In the genomic region with DNA sequence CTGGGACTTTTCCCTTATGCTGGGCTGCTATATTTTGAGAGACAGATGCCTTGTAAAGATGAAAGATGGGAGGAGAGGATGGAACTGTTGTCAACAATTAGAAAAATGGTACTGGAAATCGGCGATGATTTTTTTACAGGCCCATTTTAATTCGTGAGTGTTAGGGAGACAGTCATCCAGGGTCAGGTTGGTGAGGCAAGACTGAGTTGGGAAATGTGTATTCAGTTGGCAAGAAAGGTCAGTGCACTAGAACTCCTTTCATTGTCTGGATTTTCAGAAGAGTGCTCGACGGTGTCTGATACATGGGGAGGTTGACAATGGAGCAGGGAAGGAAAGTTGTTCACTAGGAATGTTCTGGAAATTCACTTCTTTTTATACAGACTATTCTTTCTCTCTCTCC, we compare ENCODE assay signal across 28 cellular contexts.
"Had no signal": no experiment of that assay in that cellular context is flagged by ENCODE, and none has a peak within 500 bp of the region (broad histone marks: within the 10 kb centered on the region; RNA-seq: fewer than 3 reads in every experiment).

No MANE protein-coding gene starts in this region.

- H3K4me3 Mint-ChIP-seq: immature natural killer cell; memory B cell; natural killer cell; stimulated activated effector memory CD8-positive, alpha-beta T cell treated with anti-CD3 and anti-CD28 coated beads, Interleukin-12 subunit alpha, Interleukin-12 subunit beta, amount 100 ng/mL, for 72 hours; type B pancreatic cell had no signal

- H3K27ac ChIP-seq: dorsolateral prefrontal cortex, epithelial cell of prostate, foreskin keratinocyte, gastroesophageal sphincter, parathyroid adenoma, right atrium auricular region, sigmoid colon, stomach, testis, tibial artery had no signal

- H3K9me3 Mint-ChIP-seq: immature natural killer cell; memory B cell; natural killer cell; stimulated activated effector memory CD8-positive, alpha-beta T cell treated with anti-CD3 and anti-CD28 coated beads, Interleukin-12 subunit alpha, Interleukin-12 subunit beta, amount 100 ng/mL, for 72 hours; type B pancreatic cell had no signal

- H3K27me3 ChIP-seq: dorsolateral prefrontal cortex, foreskin keratinocyte, gastroesophageal sphincter, right atrium auricular region, sigmoid colon, stomach, testis, tibial artery had no signal

- H3K4me3 ChIP-seq: dorsolateral prefrontal cortex, gastroesophageal sphincter, lung, right atrium auricular region, sigmoid colon, stomach, testis, tibial artery had no signal

- H3K27me3 Mint-ChIP-seq: memory B cell had no signal

- H3K36me3 Mint-ChIP-seq: memory B cell; natural killer cell; stimulated activated effector memory CD8-positive, alpha-beta T cell treated with anti-CD3 and anti-CD28 coated beads, Interleukin-12 subunit alpha, Interleukin-12 subunit beta, amount 100 ng/mL, for 72 hours; type B pancreatic cell had no signal

- H3K4me1 Mint-ChIP-seq: immature natural killer cell had no signal

- H3K4me1 ChIP-seq: foreskin keratinocyte, gastroesophageal sphincter, parathyroid adenoma, sigmoid colon, stomach, testis, tibial artery had no signal

- H3K79me2 ChIP-seq: parathyroid adenoma had no signal

- ATAC-seq: esophagus mucosa; foreskin keratinocyte; gastroesophageal sphincter; left colon; left ventricle myocardium superior; natural killer cell; stimulated activated effector memory CD8-positive, alpha-beta T cell treated with anti-CD3 and anti-CD28 coated beads, Interleukin-12 subunit alpha, Interleukin-12 subunit beta, amount 100 ng/mL, for 72 hours had no signal

- H2AFZ ChIP-seq: parathyroid adenoma had no signal

- H3K36me3 ChIP-seq: gastroesophageal sphincter, right atrium auricular region, sigmoid colon, stomach, tibial artery had no signal

- H3K9ac ChIP-seq: parathyroid adenoma had no signal

- H3K27ac Mint-ChIP-seq: immature natural killer cell; memory B cell; natural killer cell; progenitor cell of endocrine pancreas; stimulated activated effector memory CD8-positive, alpha-beta T cell treated with anti-CD3 and anti-CD28 coated beads, Interleukin-12 subunit alpha, Interleukin-12 subunit beta, amount 100 ng/mL, for 72 hours; type B pancreatic cell had no signal

- H3K9me3 ChIP-seq: gastroesophageal sphincter, right atrium auricular region, sigmoid colon, stomach, testis, tibial artery had no signal

- DNase-seq: cerebellar nuclear complex; dorsolateral prefrontal cortex; effector CD4-positive, alpha-beta T cell; foreskin keratinocyte; hypothalamus; immature natural killer cell; islet precursor cell; kidney glomerular epithelial cell; left colon; left ventricle myocardium superior; natural killer cell; sigmoid colon; stimulated activated CD4-positive, alpha-beta T cell treated with anti-CD3 and anti-CD28 coated beads, Interleukin-2, amount 100 ng/mL, for 24 hours; stimulated activated CD4-positive, alpha-beta T cell treated with anti-CD3 and anti-CD28 coated beads, Interleukin-4, amount 100 ng/mL, for 24 hours; stimulated activated naive CD4-positive, alpha-beta T cell treated with Interleukin-2 at 50 U/mL for 16 hours; stomach; testis; tibial artery had no signal
